ENCODE assay signal across 26 cellular contexts in genomic region chr15:80559761-80560160, GRCh38.
"Had no signal": no experiment of that assay in that cellular context is flagged by ENCODE, and none has a peak within 500 bp of the region (broad histone marks: within the 10 kb centered on the region; RNA-seq: fewer than 3 reads in every experiment).

No MANE protein-coding gene starts in this region.

- H3K4me3 Mint-ChIP-seq: activated B cell treated with CpG ODN at 0.5 μM for 24 hours; activated CD8-positive, alpha-beta T cell treated with anti-CD3 and anti-CD28 coated beads for 36 hours; activated T-cell treated with anti-CD3 and anti-CD28 coated beads, Interleukin-2, amount 50 U/mL, for 4 hours; activated T-helper 17 cell treated with anti-CD3 and anti-CD28 coated beads, Interleukin-2, amount 50 U/mL, for 72 hours; memory B cell; naive thymus-derived CD8-positive, alpha-beta T cell; neural crest cell; stimulated activated naive B cell treated with anti-CD40 and anti-IgM and Interleukin-4, amounts not matched to agents 10 μg/mL and 1 μg/mL and 100 μg/mL, for 72 hours; T-helper 1 cell treated with Interleukin-12 subunit alpha and Interleukin-12 subunit beta and Interleukin-4 antibody, amounts not matched to agents 30 μg/mL and 1 μg/mL, for 36 hours had no signal

- H3K4me1 Mint-ChIP-seq: activated B cell treated with CpG ODN at 0.5 μM for 24 hours; activated T-helper 17 cell treated with anti-CD3 and anti-CD28 coated beads, Interleukin-2, amount 50 U/mL, for 72 hours; naive thymus-derived CD8-positive, alpha-beta T cell; neural crest cell; stimulated activated naive B cell treated with anti-CD40 and anti-IgM and Interleukin-4, amounts not matched to agents 10 μg/mL and 1 μg/mL and 100 μg/mL, for 72 hours had no signal

- H3K36me3 ChIP-seq: right atrium auricular region, uterus had no signal

- H3K27ac ChIP-seq: gastroesophageal sphincter, hepatocyte, right atrium auricular region, stomach, tibial artery, uterus had no signal

- DNase-seq: activated B cell treated with CpG ODN at 0.5 μM for 24 hours; activated CD4-positive, alpha-beta T cell treated with anti-CD3 and anti-CD28 coated beads, Interleukin-2, amount 50 U/mL, for 1 hour; activated CD8-positive, alpha-beta T cell treated with anti-CD3 and anti-CD28 coated beads for 36 hours; activated gamma-delta T cell treated with Interleukin-2 at 50 U/mL for 16 hours; activated naive CD4-positive, alpha-beta T cell treated with anti-CD3 and anti-CD28 coated beads, Interleukin-2, amount 50 U/mL, for 16 hours; activated T-cell treated with anti-CD3 and anti-CD28 coated beads, Interleukin-2, amount 50 U/mL, for 4 hours; amygdala; dermis blood vessel endothelial cell; effector CD8-positive, alpha-beta T cell; left ventricle myocardium superior; naive thymus-derived CD8-positive, alpha-beta T cell; occipital lobe; stimulated activated CD4-positive, alpha-beta T cell treated with anti-CD3 and anti-CD28 coated beads, Interleukin-1b, Interleukin-23, amount 100 ng/mL, for 48 hours; stimulated activated naive B cell treated with anti-CD40 and anti-IgM and Interleukin-4, amounts not matched to agents 10 μg/mL and 1 μg/mL and 100 μg/mL, for 72 hours; stomach; SW 1271; tibial artery; uterus had no signal

- H3K9me3 ChIP-seq: gastroesophageal sphincter, right atrium auricular region, stomach, tibial artery, uterus had no signal

- H3K4me1 ChIP-seq: gastroesophageal sphincter, right atrium auricular region, stomach, tibial artery, uterus had no signal

- H3K27ac Mint-ChIP-seq: activated B cell treated with CpG ODN at 0.5 μM for 24 hours; activated CD8-positive, alpha-beta T cell treated with anti-CD3 and anti-CD28 coated beads for 36 hours; activated T-helper 17 cell treated with anti-CD3 and anti-CD28 coated beads, Interleukin-2, amount 50 U/mL, for 72 hours; memory B cell; naive thymus-derived CD8-positive, alpha-beta T cell; stimulated activated naive B cell treated with anti-CD40 and anti-IgM and Interleukin-4, amounts not matched to agents 10 μg/mL and 1 μg/mL and 100 μg/mL, for 72 hours; T-helper 1 cell treated with Interleukin-12 subunit alpha and Interleukin-12 subunit beta and Interleukin-4 antibody, amounts not matched to agents 30 μg/mL and 1 μg/mL, for 36 hours had no signal

- H3K9me3 Mint-ChIP-seq: activated B cell treated with CpG ODN at 0.5 μM for 24 hours; activated CD8-positive, alpha-beta T cell treated with anti-CD3 and anti-CD28 coated beads for 36 hours; activated T-cell treated with anti-CD3 and anti-CD28 coated beads, Interleukin-2, amount 50 U/mL, for 4 hours; activated T-helper 17 cell treated with anti-CD3 and anti-CD28 coated beads, Interleukin-2, amount 50 U/mL, for 72 hours; naive thymus-derived CD8-positive, alpha-beta T cell; neural crest cell; stimulated activated naive B cell treated with anti-CD40 and anti-IgM and Interleukin-4, amounts not matched to agents 10 μg/mL and 1 μg/mL and 100 μg/mL, for 72 hours; T-helper 1 cell treated with Interleukin-12 subunit alpha and Interleukin-12 subunit beta and Interleukin-4 antibody, amounts not matched to agents 30 μg/mL and 1 μg/mL, for 36 hours had no signal

- H3K27me3 ChIP-seq: gastroesophageal sphincter, hepatocyte, right atrium auricular region, stomach, tibial artery, uterus had no signal

- H3K4me3 ChIP-seq: gastroesophageal sphincter, hepatocyte, right atrium auricular region, smooth muscle cell, stomach, tibial artery, uterus had no signal

- ATAC-seq: activated CD8-positive, alpha-beta T cell treated with anti-CD3 and anti-CD28 coated beads for 36 hours; activated T-cell treated with anti-CD3 and anti-CD28 coated beads, Interleukin-2, amount 50 U/mL, for 4 hours; activated T-helper 17 cell treated with anti-CD3 and anti-CD28 coated beads, Interleukin-2, amount 50 U/mL, for 72 hours; gastroesophageal sphincter; left ventricle myocardium superior; naive thymus-derived CD8-positive, alpha-beta T cell; stimulated activated naive B cell treated with anti-CD40 and anti-IgM and Interleukin-4, amounts not matched to agents 10 μg/mL and 1 μg/mL and 100 μg/mL, for 72 hours had no signal

- H3K36me3 Mint-ChIP-seq: memory B cell; naive thymus-derived CD8-positive, alpha-beta T cell; stimulated activated naive B cell treated with anti-CD40 and anti-IgM and Interleukin-4, amounts not matched to agents 10 μg/mL and 1 μg/mL and 100 μg/mL, for 72 hours had no signal
